11 cellular contexts compared by ENCODE assay signal in genomic region chr1:154941332-154941995, GRCh38. TPM values are rescaled to one million over a fixed set of nuclear protein-coding genes. Genes with fewer than 3 reads are reported as not detected.
A peak's percentile ranks its signal among the peaks of the same experiment; 100 is the strongest.
DNase-seq lines count a peak whose midpoint lies in the region; ATAC-seq and TF ChIP-seq lines count a peak whose summit lies in the region.
"Had no signal": no experiment of that assay in that cellular context is flagged by ENCODE, and none has a peak within 500 bp of the region (broad histone marks: within the 10 kb centered on the region; RNA-seq: fewer than 3 reads in every experiment).

No MANE protein-coding gene starts in this region.

- peak overlapping the region; percentile 76 for H3K4me3 Mint-ChIP-seq in activated T-helper 17 cell treated with anti-CD3 and anti-CD28 coated beads, Interleukin-2, amount 50 U/mL, for 72 hours

- H3K36me3 ChIP-seq in urinary bladder (ENCODE audit: insufficient read depth) = no peaks in the 10 kb centered on the region

- peak overlapping the region; percentile 85 for H3K27ac Mint-ChIP-seq in activated T-helper 17 cell treated with anti-CD3 and anti-CD28 coated beads, Interleukin-2, amount 50 U/mL, for 72 hours

- H3K27me3 ChIP-seq in layer of hippocampus (ENCODE audit: control insufficient read depth, insufficient read depth, low read length) = peaks cover 2% of the 10 kb centered on the region

- H3K9me3 Mint-ChIP-seq in activated T-helper 17 cell treated with anti-CD3 and anti-CD28 coated beads, Interleukin-2, amount 50 U/mL, for 72 hours = no peaks in the 10 kb centered on the region

- CTCF ChIA-PET in HEK293T (lab: Yijun Ruan, JAX) = interaction anchor here (0.6 kb wide), 1 partner anchor 80 kb away, joined by 3 read pairs; no protein-coding TSS in a partner anchor

- H3K4me1 ChIP-seq in urinary bladder (ENCODE audit: insufficient read depth) = no peaks in the 10 kb centered on the region

- peaks cover 26% of the 10 kb centered on the region for H3K36me3 Mint-ChIP-seq in activated T-helper 17 cell treated with anti-CD3 and anti-CD28 coated beads, Interleukin-2, amount 50 U/mL, for 72 hours (ENCODE audit: low read depth)

- peak; percentile 3 for DNase-seq in stimulated activated CD4-positive, alpha-beta T cell treated with anti-CD3 and anti-CD28 coated beads, Interleukin-4, amount 100 ng/mL, for 24 hours
- no peak for DNase-seq in stimulated activated CD4-positive, alpha-beta T cell treated with anti-CD3 and anti-CD28 coated beads, Interleukin-2, amount 100 ng/mL, for 24 hours
- DNase-seq in HEK293T (ENCODE audit: extremely low spot score) = no peak
- DNase-seq: effector CD4-positive, alpha-beta T cell; GF-D8 had no signal

- no peaks in the 10 kb centered on the region for H3K27me3 Mint-ChIP-seq in activated T-helper 17 cell treated with anti-CD3 and anti-CD28 coated beads, Interleukin-2, amount 50 U/mL, for 72 hours

- no peak for ATAC-seq in activated T-helper 17 cell treated with anti-CD3 and anti-CD28 coated beads, Interleukin-2, amount 50 U/mL, for 72 hours (replicated peaks)
- no peak for ATAC-seq in GM21390 (IDR thresholded peaks at IDR 0.05; ENCODE audit: unreplicated experiment)
- ATAC-seq in HG03159 (IDR thresholded peaks at IDR 0.05; ENCODE audit: unreplicated experiment) = no peak

- H3K4me1 Mint-ChIP-seq in activated T-helper 17 cell treated with anti-CD3 and anti-CD28 coated beads, Interleukin-2, amount 50 U/mL, for 72 hours = peaks cover 43% of the 10 kb centered on the region

- H3K27ac ChIP-seq in layer of hippocampus (ENCODE audit: low read depth, low read length) = peak overlapping the region; percentile 70
- H3K27ac ChIP-seq in urinary bladder (ENCODE audit: low read depth) = peak overlapping the region; percentile 60
- H3K27ac ChIP-seq: GM23248 had no signal

- 65% methylated on average over 5 of the region's 5 CpGs for WGBS in urinary bladder

- POLR2A ChIA-PET in HEK293T (lab: Yijun Ruan, JAX) = no interaction called here

- no peak overlapping the region for H3K4me3 ChIP-seq in urinary bladder (ENCODE audit: low read depth, low read length)
- H3K4me3 ChIP-seq: GM23248 had no signal

TF ChIP-seq in HEK293T, 16 proteins besides CTCF, POLR2A, EP300 and RAD21:
- TF ChIP-seq CTBP1 (IDR thresholded peaks at IDR 0.05; ENCODE audit: borderline replicate concordance) (no peak), NFRKB (IDR thresholded peaks at IDR 0.05) (no peak), FOXM1 (IDR thresholded peaks at IDR 0.05; ENCODE audit: borderline replicate concordance) (no peak), ZNF384 (IDR thresholded peaks at IDR 0.05) (no peak), L3MBTL2 (conservative IDR thresholded peaks at IDR 0.05) (no peak), SUZ12 (IDR thresholded peaks at IDR 0.05) (no peak), PKNOX1 (IDR thresholded peaks at IDR 0.05) (no peak)

RNA-seq across cellular contexts. Expression of gene PMVK, which starts 4.9 kb away (rescaled TPM):
- total RNA-seq in activated T-helper 17 cell treated with anti-CD3 and anti-CD28 coated beads, Interleukin-2, amount 50 U/mL, for 72 hours = 10 to 100 TPM; 38.6 to 66.9 TPM
- total RNA-seq in urinary bladder = 6.8 TPM
- 47.1 TPM for polyA plus RNA-seq in urinary bladder

RNA-seq across cellular contexts. Expression of gene PBXIP1, which starts 14.4 kb away (rescaled TPM):
- total RNA-seq in activated T-helper 17 cell treated with anti-CD3 and anti-CD28 coated beads, Interleukin-2, amount 50 U/mL, for 72 hours = 100 to 1,000 TPM in 1 of 2 donors, 10 to 100 TPM in 1; 61.9 to 118 TPM
- total RNA-seq in urinary bladder = 74.0 TPM
- 206 TPM for polyA plus RNA-seq in urinary bladder

RNA-seq across cellular contexts. Expression of gene PYGO2, which starts 20.1 kb away (rescaled TPM):
- 10 to 100 TPM; 35.6 to 39.2 TPM for total RNA-seq in activated T-helper 17 cell treated with anti-CD3 and anti-CD28 coated beads, Interleukin-2, amount 50 U/mL, for 72 hours
- total RNA-seq in urinary bladder = 10.8 TPM
- polyA plus RNA-seq in urinary bladder = 29.2 TPM

RNA-seq across cellular contexts. Expression of gene SHC1, which starts 29.1 kb away (rescaled TPM):
- 10 to 100 TPM; 60.9 to 62.0 TPM for total RNA-seq in activated T-helper 17 cell treated with anti-CD3 and anti-CD28 coated beads, Interleukin-2, amount 50 U/mL, for 72 hours
- 61.2 TPM for total RNA-seq in urinary bladder
- polyA plus RNA-seq in urinary bladder = 110 TPM

RNA-seq across cellular contexts. Expression of gene CKS1B, which starts 33.0 kb away (rescaled TPM):
- 100 to 1,000 TPM; 162 to 188 TPM for total RNA-seq in activated T-helper 17 cell treated with anti-CD3 and anti-CD28 coated beads, Interleukin-2, amount 50 U/mL, for 72 hours
- 38.4 TPM for total RNA-seq in urinary bladder
- polyA plus RNA-seq in urinary bladder = 54.9 TPM
